1 cellular context compared by ENCODE assay signal in the genomic region with DNA sequence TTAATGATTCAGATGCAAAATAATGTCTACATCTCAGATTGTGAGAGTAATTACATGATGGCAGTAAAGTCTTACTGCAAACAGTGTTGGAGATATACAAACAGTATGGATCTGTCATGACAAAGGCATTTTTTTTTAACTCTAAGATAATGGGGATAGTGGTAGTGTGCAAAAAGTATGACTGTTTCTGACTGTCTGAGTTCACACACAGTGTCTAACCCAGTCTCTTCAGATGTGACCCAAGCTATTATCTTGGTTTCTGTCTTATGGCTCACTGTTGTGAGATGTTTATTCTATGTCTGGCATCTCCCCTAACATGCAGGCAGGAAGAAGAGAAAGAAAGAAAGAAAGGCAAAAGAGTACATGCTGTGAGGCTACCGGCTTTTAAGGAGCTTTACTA.
TF ChIP-seq lines count a peak whose summit lies in the region.

No MANE protein-coding gene starts in this region.

TF ChIP-seq in IMR-90, 13 proteins besides CTCF, POLR2A, EP300 and RAD21:
- TF ChIP-seq RCOR1 (IDR thresholded peaks at IDR 0.05; ENCODE audit: insufficient replicate concordance, low read length) = no peak
- no peak for TF ChIP-seq CEBPB (IDR thresholded peaks at IDR 0.05; ENCODE audit: low read depth, low read length)
- TF ChIP-seq SMC3 (IDR thresholded peaks at IDR 0.05; ENCODE audit: low read depth, low read length) = no peak
- no peak for TF ChIP-seq CHD1 (IDR thresholded peaks at IDR 0.05; ENCODE audit: low read depth, low read length)
- no peak for TF ChIP-seq FOS (IDR thresholded peaks at IDR 0.05; ENCODE audit: low read depth, low read length)
- no peak for TF ChIP-seq MAFK (IDR thresholded peaks at IDR 0.05; ENCODE audit: low read depth, low read length)
- no peak for TF ChIP-seq RFX5 (IDR thresholded peaks at IDR 0.05; ENCODE audit: low read depth, low read length)
- no peak for TF ChIP-seq ELK1 (IDR thresholded peaks at IDR 0.05; ENCODE audit: borderline replicate concordance, low read depth, low read length)
- TF ChIP-seq BHLHE40 (IDR thresholded peaks at IDR 0.05; ENCODE audit: low read depth, low read length) = no peak
- TF ChIP-seq, protein P1, sequence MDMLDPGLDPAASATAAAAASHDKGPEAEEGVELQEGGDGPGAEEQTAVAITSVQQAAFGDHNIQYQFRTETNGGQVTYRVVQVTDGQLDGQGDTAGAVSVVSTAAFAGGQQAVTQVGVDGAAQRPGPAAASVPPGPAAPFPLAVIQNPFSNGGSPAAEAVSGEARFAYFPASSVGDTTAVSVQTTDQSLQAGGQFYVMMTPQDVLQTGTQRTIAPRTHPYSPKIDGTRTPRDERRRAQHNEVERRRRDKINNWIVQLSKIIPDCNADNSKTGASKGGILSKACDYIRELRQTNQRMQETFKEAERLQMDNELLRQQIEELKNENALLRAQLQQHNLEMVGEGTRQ (IDR thresholded peaks at IDR 0.05; ENCODE audit: low read depth, low read length) = no peak
- no peak for TF ChIP-seq MAZ (IDR thresholded peaks at IDR 0.05; ENCODE audit: borderline replicate concordance, low read depth, low read length)
- no peak for TF ChIP-seq MXI1 (IDR thresholded peaks at IDR 0.05; ENCODE audit: borderline replicate concordance, low read depth, low read length)
- TF ChIP-seq NFE2L2 (IDR thresholded peaks at IDR 0.05; ENCODE audit: low read depth, low read length) = no peak
